Comparison of ENCODE assay signal across 25 cellular contexts in genomic region chr21:45200031-45200430, GRCh38.
"Had no signal": no experiment of that assay in that cellular context is flagged by ENCODE, and none has a peak within 500 bp of the region (broad histone marks: within the 10 kb centered on the region; RNA-seq: fewer than 3 reads in every experiment).

No MANE protein-coding gene starts in this region.

- H3K9me3 ChIP-seq: ascending aorta, body of pancreas had no signal

- ATAC-seq: activated T-cell treated with anti-CD3 and anti-CD28 coated beads, Interleukin-2, amount 50 U/mL, for 72 hours; body of pancreas had no signal

- H3K4me3 Mint-ChIP-seq: activated B cell treated with CpG ODN at 0.5 μM for 24 hours; activated naive CD4-positive, alpha-beta T cell treated with anti-CD3 and anti-CD28 coated beads, Interleukin-2, amount 50 U/mL, for 24 hours; activated T-cell treated with anti-CD3 and anti-CD28 coated beads, Interleukin-2, amount 50 U/mL, for 72 hours had no signal

- H3K4me3 ChIP-seq: ascending aorta, body of pancreas had no signal

- H3K4me1 ChIP-seq: ascending aorta, body of pancreas had no signal

- H3K27ac ChIP-seq: ascending aorta, body of pancreas, KMS-11 had no signal

- H3K27me3 ChIP-seq: ascending aorta, body of pancreas had no signal

- H3K27ac Mint-ChIP-seq: activated B cell treated with CpG ODN at 0.5 μM for 24 hours; activated naive CD4-positive, alpha-beta T cell treated with anti-CD3 and anti-CD28 coated beads, Interleukin-2, amount 50 U/mL, for 24 hours; activated T-cell treated with anti-CD3 and anti-CD28 coated beads, Interleukin-2, amount 50 U/mL, for 72 hours; activated T-helper 2 cell treated with anti-CD3 and anti-CD28 coated beads, Interferon-gamma antibody, Interleukin-2, Interleukin-4, amounts not matched to agents 10 μg/mL and 5 μg/mL and 100 μg/mL, durations not matched to agents 14 hours and 24 hours and 36 hours had no signal

- H3K9me3 Mint-ChIP-seq: activated B cell treated with CpG ODN at 0.5 μM for 24 hours; activated naive CD4-positive, alpha-beta T cell treated with anti-CD3 and anti-CD28 coated beads, Interleukin-2, amount 50 U/mL, for 24 hours; activated T-cell treated with anti-CD3 and anti-CD28 coated beads, Interleukin-2, amount 50 U/mL, for 72 hours; activated T-helper 2 cell treated with anti-CD3 and anti-CD28 coated beads, Interferon-gamma antibody, Interleukin-2, Interleukin-4, amounts not matched to agents 10 μg/mL and 5 μg/mL and 100 μg/mL, durations not matched to agents 14 hours and 24 hours and 36 hours had no signal

- FAIRE-seq: bronchial epithelial cell, TTC549 had no signal

- H3K9ac ChIP-seq: KMS-11 had no signal

- H3K4me1 Mint-ChIP-seq: activated B cell treated with CpG ODN at 0.5 μM for 24 hours; activated naive CD4-positive, alpha-beta T cell treated with anti-CD3 and anti-CD28 coated beads, Interleukin-2, amount 50 U/mL, for 24 hours had no signal

- H3K27me3 Mint-ChIP-seq: activated B cell treated with CpG ODN at 0.5 μM for 24 hours; activated naive CD4-positive, alpha-beta T cell treated with anti-CD3 and anti-CD28 coated beads, Interleukin-2, amount 50 U/mL, for 24 hours had no signal

- DNase-seq: activated B cell treated with CpG ODN at 0.5 μM for 24 hours; activated CD4-positive, alpha-beta T cell treated with anti-CD3 and anti-CD28 coated beads for 1 hour; activated CD4-positive, alpha-beta T cell treated with anti-CD3 and anti-CD28 coated beads, Interleukin-2, amount 50 U/mL, for 1 hour; activated CD8-positive, alpha-beta memory T cell treated with anti-CD3 and anti-CD28 coated beads, Interleukin-2, amount 50 U/mL, for 4 hours; activated gamma-delta T cell treated with Interleukin-2 at 50 U/mL for 16 hours; activated T-cell treated with anti-CD3 and anti-CD28 coated beads, Interleukin-2, amount 50 U/mL, for 72 hours; body of pancreas; central memory CD4-positive, alpha-beta T cell; NCI-H1092 treated with DMSO at 0.1 percent for 48 hours; NCI-H1417 treated with DMSO at 0.1 percent for 48 hours; NCI-H1694 treated with DMSO at 0.1 percent for 48 hours; NCI-H2029 treated with DMSO at 0.1 percent for 48 hours; NCI-H345; NCI-H510A; NCI-H526 treated with DMSO at 0.1 percent for 48 hours; NCI-H82; SIG-M5; T-helper 1 cell; T1000 had no signal
